ENCODE assay signal across 8 cellular contexts in the genomic region with DNA sequence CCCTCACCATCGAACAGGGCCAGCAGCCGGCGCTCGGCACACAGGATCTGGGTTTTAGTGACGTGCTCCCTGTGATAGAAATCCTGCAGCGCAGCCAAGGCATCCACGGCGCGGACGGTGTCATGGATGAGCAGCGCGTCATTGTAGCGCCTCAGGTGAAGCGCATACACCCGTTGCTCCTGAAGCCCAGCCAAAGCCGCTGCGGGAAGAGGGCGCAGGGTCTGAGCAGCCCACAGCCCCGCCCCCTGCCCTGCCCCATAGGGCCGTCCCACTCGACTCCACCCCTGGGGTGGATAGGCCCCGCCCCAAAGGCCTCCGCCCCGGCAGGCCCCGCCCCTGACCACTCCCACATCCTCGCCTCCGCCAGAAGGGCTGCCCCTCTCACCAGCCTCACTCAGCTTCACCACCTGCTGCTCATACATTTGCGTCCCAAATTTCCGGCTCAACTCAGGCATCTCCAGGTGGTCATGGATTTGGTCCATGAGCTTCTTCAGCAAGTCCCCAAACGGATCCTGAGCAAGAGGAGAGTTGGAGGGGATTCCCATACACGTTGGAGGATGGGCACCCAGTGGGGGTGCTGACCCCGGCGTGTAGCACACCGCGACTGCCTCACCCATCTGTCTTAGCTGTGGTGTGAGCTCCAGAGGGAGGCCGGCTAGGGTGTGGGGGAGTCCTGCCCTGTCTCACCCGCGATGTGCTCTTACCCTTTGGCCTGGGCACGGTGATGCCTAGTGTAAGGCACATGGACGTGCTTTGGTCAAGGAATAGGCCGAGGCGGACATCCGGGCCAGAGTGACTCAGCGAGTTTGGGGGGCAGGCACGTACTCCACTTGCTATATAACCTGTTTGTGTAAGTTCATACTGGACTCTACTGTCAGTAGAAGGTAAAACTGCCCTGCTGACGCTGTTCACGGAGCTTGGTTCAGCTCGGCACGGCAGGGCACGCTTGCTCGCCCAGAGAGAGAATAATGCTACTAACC. TPM values are rescaled to one million over a fixed set of nuclear protein-coding genes. Genes with fewer than 3 reads are reported as not detected.
DNase-seq lines count a peak whose midpoint lies in the region; ATAC-seq and TF ChIP-seq lines count a peak whose summit lies in the region.

No MANE protein-coding gene starts in this region.

- H3K36me3 ChIP-seq in fibroblast of lung (ENCODE audit: control insufficient read depth, insufficient read depth, low read length) (peaks cover 2% of the 10 kb centered on the region), thymus (ENCODE audit: control insufficient read depth, insufficient read depth) (peaks cover 8% of the 10 kb centered on the region)

- H3K9me3 Mint-ChIP-seq in osteocyte (ENCODE audit: unreplicated experiment), result no peaks in the 10 kb centered on the region

- H3K4me3 ChIP-seq in fibroblast of lung (replicated peaks in 1 of 4; ENCODE audit: control extremely low read depth in 1 of 4, insufficient read depth in 1 of 4, low read depth in 3 of 4, low read length in 4 of 4) (peak overlapping the region in 1 of 4 experiments; percentile 12), thymus (ENCODE audit: low read length) (peak overlapping the region; percentile 38)

- H3K9me3 ChIP-seq in fibroblast of lung (ENCODE audit: control insufficient read depth, insufficient read depth, low read depth, low read length) (no peaks in the 10 kb centered on the region), thymus (ENCODE audit: control insufficient read depth) (no peaks in the 10 kb centered on the region)

- H3K27me3 ChIP-seq in fibroblast of lung (ENCODE audit: control insufficient read depth, insufficient read depth, low read length), result no peaks in the 10 kb centered on the region
- no peaks in the 10 kb centered on the region for H3K27me3 ChIP-seq in thymus (ENCODE audit: control insufficient read depth, insufficient read depth)

- H3K4me1 Mint-ChIP-seq in osteocyte (ENCODE audit: unreplicated experiment), result peaks cover 10% of the 10 kb centered on the region

- DNase-seq in SIG-M5 treated with dmso at 0.1 percent for 504 hours (lab: John Stamatoyannopoulos, UW; ENCODE audit: unreplicated experiment) (peak; percentile 73), SIG-M5 (lab: John Stamatoyannopoulos, UW) (no peak), NOMO-1 treated with DMSO at 0.1 percent for 48 hours (lab: John Stamatoyannopoulos, UW; ENCODE audit: unreplicated experiment) (peak; percentile 67), activated T-cell treated with anti-CD3 and anti-CD28 coated beads for 48 hours (ENCODE audit: low read depth) (peak; percentile 92), fibroblast of lung (ENCODE audit: low read depth in 2 of 2) (peak; percentile 30 to 54), osteocyte (ENCODE audit: extremely low spot score, unreplicated experiment) (no peak)

- H3K36me3 Mint-ChIP-seq in osteocyte (ENCODE audit: unreplicated experiment), result no peaks in the 10 kb centered on the region

- no peak overlapping the region for H3K4me2 ChIP-seq in fibroblast of lung (ENCODE audit: extremely low read depth, insufficient read depth, low read length)

- WGBS in thymus, result 40% methylated on average over 51 of the region's 51 CpGs

- TF ChIP-seq CTCF in fibroblast of lung (conservative IDR thresholded peaks at IDR 0.05 in 1 of 2, IDR thresholded peaks at IDR 0.05 in 1 of 2; ENCODE audit: low read depth in 1 of 2, low read length in 2 of 2) (no peak), osteocyte (IDR thresholded peaks at IDR 0.05) (no peak)

- H3K27ac ChIP-seq in fibroblast of lung (ENCODE audit: insufficient read depth, low read length) (no peak overlapping the region), thymus (ENCODE audit: low read depth) (peak overlapping the region; percentile 38)

- H3K4me3 Mint-ChIP-seq in osteocyte (ENCODE audit: unreplicated experiment), result peak overlapping the region; percentile 22

- peaks cover 6% of the 10 kb centered on the region for H3K4me1 ChIP-seq in fibroblast of lung (ENCODE audit: control insufficient read depth, extremely low read depth, insufficient read depth, low read length)
- peaks cover 12% of the 10 kb centered on the region for H3K4me1 ChIP-seq in thymus (ENCODE audit: control insufficient read depth, insufficient read depth, low read length)

- H3K79me2 ChIP-seq in fibroblast of lung (ENCODE audit: control insufficient read depth, insufficient read depth, low read length), result no peaks in the 10 kb centered on the region

- no peak overlapping the region for H3K27ac Mint-ChIP-seq in osteocyte (ENCODE audit: unreplicated experiment)

- H3K9ac ChIP-seq in fibroblast of lung (ENCODE audit: insufficient read depth, low read length), result no peak overlapping the region

- H2AFZ ChIP-seq in fibroblast of lung (ENCODE audit: low read length), result no peak overlapping the region

- no peaks in the 10 kb centered on the region for H4K20me1 ChIP-seq in fibroblast of lung (ENCODE audit: control insufficient read depth, extremely low read depth, insufficient read depth, low read length)

- H3K27me3 Mint-ChIP-seq in osteocyte (ENCODE audit: unreplicated experiment), result no peaks in the 10 kb centered on the region

- peak; percentile 66 for ATAC-seq in HG03442 (IDR thresholded peaks at IDR 0.05; ENCODE audit: unreplicated experiment)

RNA-seq across cellular contexts. Expression of a gene that starts 4.6 kb away (rescaled TPM):
- 12.3 and 18.3 TPM in 2 replicates for total RNA-seq in fibroblast of lung
- polyA plus RNA-seq in fibroblast of lung, result 7.1 and 8.0 TPM in 2 replicates
- 8.6 and 8.9 TPM in 2 replicates for polyA plus RNA-seq in fibroblast of lung (2012)
- 14.4 and 24.3 TPM in 2 replicates for polyA minus RNA-seq in fibroblast of lung (ENCODE audit: low replicate concordance)
- total RNA-seq in osteocyte, result 2.3 and 2.4 TPM in 2 replicates
- polyA plus RNA-seq in thymus, result 42.1 TPM

RNA-seq across cellular contexts. Expression of a gene that starts 9.6 kb away (rescaled TPM):
- total RNA-seq in fibroblast of lung (under 0.01 TPM in 1 of 2 replicates, not detected in the other), osteocyte (0.16 TPM in 1 of 2 replicates, not detected in the other)
- polyA plus RNA-seq in fibroblast of lung (0.03 TPM in 1 of 2 replicates, not detected in the other), thymus (1.1 TPM)
- not detected in 2 replicates for polyA plus RNA-seq in fibroblast of lung (2012)
- polyA minus RNA-seq in fibroblast of lung (ENCODE audit: low replicate concordance), result 0.74 TPM in 1 of 2 replicates, not detected in the other

RNA-seq across cellular contexts. Expression of a gene that starts 13.3 kb away (rescaled TPM):
- total RNA-seq in fibroblast of lung (7.4 and 7.8 TPM in 2 replicates), osteocyte (38.5 and 40.4 TPM in 2 replicates)
- polyA plus RNA-seq in fibroblast of lung (9.1 and 11.8 TPM in 2 replicates), thymus (103 TPM)
- 9.4 and 14.1 TPM in 2 replicates for polyA plus RNA-seq in fibroblast of lung (2012)
- polyA minus RNA-seq in fibroblast of lung (ENCODE audit: low replicate concordance), result 12.6 and 34.0 TPM in 2 replicates

RNA-seq across cellular contexts. Expression of a gene that starts 14.7 kb away (rescaled TPM):
- not detected in 2 replicates for total RNA-seq in fibroblast of lung
- not detected in 2 replicates for polyA plus RNA-seq in fibroblast of lung
- polyA plus RNA-seq in fibroblast of lung (2012), result 0.09 TPM in 1 of 2 replicates, not detected in the other
- not detected in 2 replicates for polyA minus RNA-seq in fibroblast of lung (ENCODE audit: low replicate concordance)
- not detected in 2 replicates for total RNA-seq in osteocyte
- 0.23 TPM for polyA plus RNA-seq in thymus

RNA-seq across cellular contexts. Expression of a gene that starts 46.9 kb away (rescaled TPM):
- total RNA-seq in fibroblast of lung (44.7 and 65.2 TPM in 2 replicates), osteocyte (121 and 126 TPM in 2 replicates)
- polyA plus RNA-seq in fibroblast of lung (162 and 197 TPM in 2 replicates), thymus (83.0 TPM)
- polyA plus RNA-seq in fibroblast of lung (2012), result 162 and 198 TPM in 2 replicates
- 197 and 241 TPM in 2 replicates for polyA minus RNA-seq in fibroblast of lung (ENCODE audit: low replicate concordance)

Comparison
In these comparisons a context has a peak if more than half of its experiments do, and no peak if none do; other contexts are left out.
1. DNase-seq: peak in SIG-M5 treated with dmso at 0.1 percent for 504 hours (single experiment), NOMO-1 treated with DMSO at 0.1 percent for 48 hours (single experiment), activated T-cell treated with anti-CD3 and anti-CD28 coated beads for 48 hours (single experiment) and fibroblast of lung (2 of 2); none in SIG-M5 (single experiment) and osteocyte (single experiment).